In genomic region chr2:36572752-36573125, GRCh38 we compare ENCODE assay signal across 15 cellular contexts. TPM values are rescaled to one million over a fixed set of nuclear protein-coding genes. Genes with fewer than 3 reads are reported as not detected.
DNase-seq lines count a peak whose midpoint lies in the region; ATAC-seq and TF ChIP-seq lines count a peak whose summit lies in the region.
"Had no signal": no experiment of that assay in that cellular context is flagged by ENCODE, and none has a peak within 500 bp of the region (broad histone marks: within the 10 kb centered on the region; RNA-seq: fewer than 3 reads in every experiment).

No MANE protein-coding gene starts in this region.

- peak; percentile 42 for ATAC-seq in SK-N-SH treated with all-trans-retinoic acid at 6 μM for 48 hours
- ATAC-seq: HCT116 had no signal

- TF ChIP-seq CTCF in mesothelial cell of epicardium (IDR thresholded peaks at IDR 0.05; ENCODE audit: unreplicated experiment) (no peak), type B pancreatic cell (conservative IDR thresholded peaks at IDR 0.05) (no peak)

- H3K4me3 Mint-ChIP-seq in mesothelial cell of epicardium (no peak overlapping the region), type B pancreatic cell (no peak overlapping the region)

- DNase-seq in HEK293T (ENCODE audit: extremely low spot score): no peak
- DNase-seq in mesothelial cell of epicardium (ENCODE audit: low spot score in 2 of 2, unreplicated experiment in 2 of 2): no peak
- DNase-seq in type B pancreatic cell (ENCODE audit: extremely low spot score, unreplicated experiment): no peak
- DNase-seq in NCI-H2107 (lab: John Stamatoyannopoulos, UW): no peak
- no peak for DNase-seq in kidney tubule cell (ENCODE audit: low spot score)
- no peak for DNase-seq in T-helper 1 cell
- DNase-seq: EL, KBM-7, NCI-H1092, NCI-H1930, NCI-H2171 treated with DMSO at 0.1 percent for 48 hours, NCI-H774, SIG-M5 had no signal

- POLR2A ChIA-PET in HEK293T (lab: Yijun Ruan, JAX): no interaction called here

- H3K36me3 Mint-ChIP-seq in mesothelial cell of epicardium (peaks cover 32% of the 10 kb centered on the region), type B pancreatic cell (peaks cover 34% of the 10 kb centered on the region)

- H3K9me3 Mint-ChIP-seq in mesothelial cell of epicardium (no peaks in the 10 kb centered on the region), type B pancreatic cell (no peaks in the 10 kb centered on the region)

- H3K27me3 Mint-ChIP-seq in mesothelial cell of epicardium (ENCODE audit: low read depth): no peaks in the 10 kb centered on the region
- H3K27me3 Mint-ChIP-seq in type B pancreatic cell: no peaks in the 10 kb centered on the region

- peaks cover 38% of the 10 kb centered on the region for H3K4me1 Mint-ChIP-seq in mesothelial cell of epicardium
- H3K4me1 Mint-ChIP-seq in type B pancreatic cell (ENCODE audit: unreplicated experiment): peaks cover 5% of the 10 kb centered on the region

- CTCF ChIA-PET in HEK293T (lab: Yijun Ruan, JAX): no interaction called here

- H3K27ac Mint-ChIP-seq in mesothelial cell of epicardium (peak overlapping the region; percentile 94), type B pancreatic cell (peak overlapping the region; percentile 10)

TF ChIP-seq in HEK293T, 16 proteins besides CTCF, POLR2A, EP300 and RAD21:
- no peak for TF ChIP-seq ARNT (IDR thresholded peaks at IDR 0.05)
- no peak for TF ChIP-seq FOXM1 (IDR thresholded peaks at IDR 0.05; ENCODE audit: borderline replicate concordance)
- TF ChIP-seq BHLHE40 (IDR thresholded peaks at IDR 0.05; ENCODE audit: borderline replicate concordance): no peak
- TF ChIP-seq HDGF (IDR thresholded peaks at IDR 0.05; ENCODE audit: borderline replicate concordance): no peak
- 0 out of 2 replicates have a peak, but pooled peaks have one; percentile 5 for TF ChIP-seq PKNOX1 (IDR thresholded peaks at IDR 0.05)
- TF ChIP-seq LEF1 (IDR thresholded peaks at IDR 0.05; ENCODE audit: borderline replicate concordance): no peak

TF ChIP-seq in SK-N-SH treated with all-trans-retinoic acid at 6 μM for 48 hours, 23 proteins besides CTCF, POLR2A, EP300 and RAD21:
- TF ChIP-seq GLIS3 (CRISPR knock-in tag; IDR thresholded peaks at IDR 0.05) (no peak), TOX (CRISPR knock-in tag; IDR thresholded peaks at IDR 0.05; ENCODE audit: borderline replicate concordance) (no peak), ZFP3 (CRISPR knock-in tag; IDR thresholded peaks at IDR 0.05) (no peak), RARB (CRISPR knock-in tag; IDR thresholded peaks at IDR 0.05) (no peak), TCF4 (CRISPR knock-in tag; IDR thresholded peaks at IDR 0.05; ENCODE audit: borderline replicate concordance) (no peak), OSR1 (CRISPR knock-in tag; IDR thresholded peaks at IDR 0.05) (no peak), CREB5 (CRISPR knock-in tag; IDR thresholded peaks at IDR 0.05; ENCODE audit: low read depth) (no peak), CSRNP3 (CRISPR knock-in tag; IDR thresholded peaks at IDR 0.05) (no peak), TSHZ2 (CRISPR knock-in tag; IDR thresholded peaks at IDR 0.05) (no peak), ESRRG (CRISPR knock-in tag; IDR thresholded peaks at IDR 0.05) (no peak), ZNF70 (CRISPR knock-in tag; IDR thresholded peaks at IDR 0.05) (no peak), ZNF8 (CRISPR knock-in tag; IDR thresholded peaks at IDR 0.05) (no peak), ZFP30 (CRISPR knock-in tag; IDR thresholded peaks at IDR 0.05) (no peak), BACH2 (CRISPR knock-in tag; IDR thresholded peaks at IDR 0.05; ENCODE audit: borderline replicate concordance) (no peak), PATZ1 (CRISPR knock-in tag; IDR thresholded peaks at IDR 0.05; ENCODE audit: borderline replicate concordance) (no peak), SNAI2 (CRISPR knock-in tag; IDR thresholded peaks at IDR 0.05) (no peak), ARNTL (CRISPR knock-in tag; IDR thresholded peaks at IDR 0.05; ENCODE audit: borderline replicate concordance, low read depth) (no peak)

RNA-seq across cellular contexts. Expression of gene FEZ2, which starts 25.2 kb away (rescaled TPM):
- 60.4 to 64.6 TPM (median 64.5 TPM) in 3 replicates for total RNA-seq in mesothelial cell of epicardium
- 29.9 and 34.4 TPM in 2 replicates for total RNA-seq in type B pancreatic cell (ENCODE audit: low replicate concordance)
